Comparison of ENCODE assay signal across 14 cellular contexts in the genomic region with DNA sequence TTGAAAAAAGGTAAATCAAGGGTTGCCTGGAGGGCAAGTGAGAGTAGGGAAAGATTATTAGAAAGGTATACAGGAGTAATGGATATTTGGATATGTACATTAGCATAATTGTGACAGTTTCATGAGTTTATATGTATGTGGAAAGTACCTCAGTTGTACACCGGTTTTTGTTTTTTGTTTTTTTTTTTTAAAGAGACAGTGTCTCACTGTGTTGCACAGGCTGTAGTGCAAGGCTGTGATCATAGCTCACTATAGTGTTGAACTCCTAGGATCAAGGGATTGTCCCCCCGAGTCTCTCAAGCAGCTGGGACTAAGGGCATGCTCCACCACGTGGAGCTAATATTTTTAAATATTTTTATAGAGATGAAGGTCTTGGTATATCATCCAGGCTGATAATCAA. TPM values are rescaled to one million over a fixed set of nuclear protein-coding genes. Genes with fewer than 3 reads are reported as not detected.
A peak's percentile ranks its signal among the peaks of the same experiment; 100 is the strongest.
DNase-seq lines count a peak whose midpoint lies in the region; ATAC-seq, FAIRE-seq and TF ChIP-seq lines count a peak whose summit lies in the region.
"Had no signal": no experiment of that assay in that cellular context is flagged by ENCODE, and none has a peak within 500 bp of the region (broad histone marks: within the 10 kb centered on the region; RNA-seq: fewer than 3 reads in every experiment).

No MANE protein-coding gene starts in this region.

- POLR2A ChIA-PET in HepG2 (lab: Yijun Ruan, JAX): no interaction called here

- in situ Hi-C loops in HepG2 (cut with HindIII; ENCODE audit: extremely low pct_ligation_motif_present, low pct_unique_long_range_greater_than_20kb) (no loop called here), ACHN (cut with HindIII; ENCODE audit: low pct_ligation_motif_present, low pct_unique_long_range_greater_than_20kb, low sequenced_read_pairs) (no loop called here)

- peak overlapping the region; percentile 22; the same call in 1 of the 2 replicates for H3K4me2 ChIP-seq in HepG2 (ENCODE audit: low read depth, low read length)

- H3K9me3 Mint-ChIP-seq in progenitor cell of endocrine pancreas (ENCODE audit: low read depth): no peaks in the 10 kb centered on the region

- TF ChIP-seq EP300 in HepG2 (IDR thresholded peaks at IDR 0.05; ENCODE audit: low read depth in 2 of 2, low read length in 2 of 2) (no peak), HepG2 (CRISPR knock-in tag; IDR thresholded peaks at IDR 0.05; ENCODE audit: borderline replicate concordance) (no peak)

- no peak overlapping the region for H3K4me3 ChIP-seq in HepG2 (replicated peaks in 1 of 3; ENCODE audit: insufficient read depth in 1 of 3, low read depth in 2 of 3, low read length in 3 of 3)
- H3K4me3 ChIP-seq: prostate gland, SJCRH30 had no signal

- no peak for TF ChIP-seq RAD21 in HepG2 (CRISPR knock-in tag; IDR thresholded peaks at IDR 0.05)

- H3K4me1 ChIP-seq in HepG2 (ENCODE audit: insufficient read depth, low read length): peaks cover 27% of the 10 kb centered on the region
- H3K4me1 ChIP-seq: prostate gland, SJCRH30 had no signal

- no peak overlapping the region for H3K9ac ChIP-seq in HepG2 (ENCODE audit: insufficient read depth, low read depth, low read length)

- H3K27ac ChIP-seq in HepG2 (ENCODE audit: extremely low read length, insufficient read depth, low read length): no peak overlapping the region
- H3K27ac ChIP-seq: prostate gland, SJCRH30 had no signal

- intact Hi-C loops in HepG2 (cut with micrococcal nuclease; ENCODE audit: unreplicated experiment) (no loop called here), posterior cingulate gyrus (cut with DNase I) (no loop called here)

- no peak for TF ChIP-seq CTCF in HepG2 (CRISPR knock-in tag; IDR thresholded peaks at IDR 0.05)
- no peak for TF ChIP-seq CTCF in progenitor cell of endocrine pancreas (IDR thresholded peaks at IDR 0.05; ENCODE audit: unreplicated experiment)

- TF ChIP-seq POLR2A in HepG2 (IDR thresholded peaks at IDR 0.05; ENCODE audit: insufficient read depth in 1 of 2, low read depth in 2 of 2, low read length in 2 of 2): no peak

- BruUV-seq in HepG2 (replicated peaks; lab: Mats Ljungman, UMichigan): no TSS peak

- DNase-seq in HepG2 (ENCODE audit: low spot score): no peak
- DNase-seq in posterior cingulate gyrus: no peak
- no peak for DNase-seq in cerebellum (ENCODE audit: low spot score)
- DNase-seq in progenitor cell of endocrine pancreas (ENCODE audit: low spot score, unreplicated experiment): no peak
- DNase-seq in ACHN: no peak
- DNase-seq: activated CD4-positive, CD25-positive, alpha-beta regulatory T cell treated with anti-CD3 and anti-CD28 coated beads, Interleukin-2, amount 50 U/mL, for 72 hours; Caco-2; NCI-H524 treated with DMSO at 0.1 percent for 48 hours; SJCRH30; stimulated activated CD4-positive, alpha-beta T cell treated with anti-CD3 and anti-CD28 coated beads, Interleukin-4, amount 100 ng/mL, for 24 hours had no signal

- no peaks in the 10 kb centered on the region for H3K79me2 ChIP-seq in HepG2 (ENCODE audit: insufficient read depth, low read length)

- no peaks in the 10 kb centered on the region for H3K36me3 Mint-ChIP-seq in progenitor cell of endocrine pancreas (ENCODE audit: insufficient read depth)

- H3K27me3 ChIP-seq in HepG2 (ENCODE audit: control insufficient read depth in 1 of 2, insufficient read depth in 2 of 2, low read length in 2 of 2): no peaks in the 10 kb centered on the region
- H3K27me3 ChIP-seq: SJCRH30 had no signal

- no peak for FAIRE-seq in HepG2 (lab: Jason Lieb, UNC)

- H3K36me3 ChIP-seq in HepG2 (replicated peaks in 1 of 2; ENCODE audit: control insufficient read depth in 1 of 2, insufficient read depth in 2 of 2, low read length in 2 of 2): no peaks in the 10 kb centered on the region
- H3K36me3 ChIP-seq: prostate gland, SJCRH30 had no signal

- no peak overlapping the region for H3K4me3 Mint-ChIP-seq in progenitor cell of endocrine pancreas (ENCODE audit: low read depth)

- 0% methylated on average over 3 of the region's 3 CpGs for WGBS in HepG2 (ENCODE audit: low lambda C conversion rate)

- no peak overlapping the region for H2AFZ ChIP-seq in HepG2 (ENCODE audit: low read length)

- CTCF ChIA-PET in HepG2 (lab: Yijun Ruan, JAX; ENCODE audit: low intra/inter-chr PET ratio, low total read pairs): no interaction called here

- ATAC-seq in GM19395 (IDR thresholded peaks at IDR 0.05; ENCODE audit: unreplicated experiment) (peak; percentile 33), HG02610 (IDR thresholded peaks at IDR 0.05; ENCODE audit: unreplicated experiment) (peak; percentile 21), HG03175 (IDR thresholded peaks at IDR 0.05; ENCODE audit: unreplicated experiment) (peak; percentile 17), HepG2 (peak; percentile 19; the same call in 1 of the 3 replicates)

- no peak overlapping the region for H3K27ac Mint-ChIP-seq in progenitor cell of endocrine pancreas

- H3K4me1 Mint-ChIP-seq in progenitor cell of endocrine pancreas (ENCODE audit: low read depth): peaks cover 4% of the 10 kb centered on the region

- H3K9me3 ChIP-seq in HepG2 (ENCODE audit: low read length): no peaks in the 10 kb centered on the region
- H3K9me3 ChIP-seq: prostate gland, SJCRH30 had no signal

- H4K20me1 ChIP-seq in HepG2 (ENCODE audit: insufficient read depth, low read length): no peaks in the 10 kb centered on the region

- no peaks in the 10 kb centered on the region for H3K27me3 Mint-ChIP-seq in progenitor cell of endocrine pancreas

TF ChIP-seq in HepG2, 621 proteins besides CTCF, POLR2A, EP300 and RAD21 (continues in another document):
- no peak for TF ChIP-seq ERF (CRISPR knock-in tag; IDR thresholded peaks at IDR 0.05)
- no peak for TF ChIP-seq RCOR2 (CRISPR knock-in tag; IDR thresholded peaks at IDR 0.05)
- TF ChIP-seq, protein P1, sequence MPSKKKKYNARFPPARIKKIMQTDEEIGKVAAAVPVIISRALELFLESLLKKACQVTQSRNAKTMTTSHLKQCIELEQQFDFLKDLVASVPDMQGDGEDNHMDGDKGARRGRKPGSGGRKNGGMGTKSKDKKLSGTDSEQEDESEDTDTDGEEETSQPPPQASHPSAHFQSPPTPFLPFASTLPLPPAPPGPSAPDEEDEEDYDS (CRISPR knock-in tag; IDR thresholded peaks at IDR 0.05): no peak
- TF ChIP-seq ZKSCAN5 (CRISPR knock-in tag; IDR thresholded peaks at IDR 0.05): no peak
- TF ChIP-seq HOXA5 (CRISPR knock-in tag; IDR thresholded peaks at IDR 0.05): no peak
- TF ChIP-seq, protein P2, sequence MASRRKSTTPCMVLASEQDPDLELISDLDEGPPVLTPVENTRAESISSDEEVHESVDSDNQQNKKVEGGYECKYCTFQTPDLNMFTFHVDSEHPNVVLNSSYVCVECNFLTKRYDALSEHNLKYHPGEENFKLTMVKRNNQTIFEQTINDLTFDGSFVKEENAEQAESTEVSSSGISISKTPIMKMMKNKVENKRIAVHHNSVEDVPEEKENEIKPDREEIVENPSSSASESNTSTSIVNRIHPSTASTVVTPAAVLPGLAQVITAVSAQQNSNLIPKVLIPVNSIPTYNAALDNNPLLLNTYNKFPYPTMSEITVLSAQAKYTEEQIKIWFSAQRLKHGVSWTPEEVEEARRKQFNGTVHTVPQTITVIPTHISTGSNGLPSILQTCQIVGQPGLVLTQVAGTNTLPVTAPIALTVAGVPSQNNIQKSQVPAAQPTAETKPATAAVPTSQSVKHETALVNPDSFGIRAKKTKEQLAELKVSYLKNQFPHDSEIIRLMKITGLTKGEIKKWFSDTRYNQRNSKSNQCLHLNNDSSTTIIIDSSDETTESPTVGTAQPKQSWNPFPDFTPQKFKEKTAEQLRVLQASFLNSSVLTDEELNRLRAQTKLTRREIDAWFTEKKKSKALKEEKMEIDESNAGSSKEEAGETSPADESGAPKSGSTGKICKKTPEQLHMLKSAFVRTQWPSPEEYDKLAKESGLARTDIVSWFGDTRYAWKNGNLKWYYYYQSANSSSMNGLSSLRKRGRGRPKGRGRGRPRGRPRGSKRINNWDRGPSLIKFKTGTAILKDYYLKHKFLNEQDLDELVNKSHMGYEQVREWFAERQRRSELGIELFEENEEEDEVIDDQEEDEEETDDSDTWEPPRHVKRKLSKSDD (CRISPR knock-in tag; IDR thresholded peaks at IDR 0.05; ENCODE audit: low read depth): no peak

RNA-seq across cellular contexts. Expression of a gene that starts 15.3 kb away (rescaled TPM):
- 0.13 and 0.36 TPM in 2 replicates for total RNA-seq in HepG2 (2016; rRNA removed; fragmentation: Illumina TruSeq; extraction: Trizol)
- not detected in 2 replicates for total RNA-seq in HepG2 (2016; cell fraction: cytosol; rRNA removed; fragmentation: Illumina TruSeq; extraction: Trizol; ENCODE audit: low read depth)
- total RNA-seq in HepG2 (2016; cell fraction: insoluble cytoplasmic fraction; rRNA removed; fragmentation: Illumina TruSeq; extraction: Trizol): 0.22 and 0.25 TPM in 2 replicates
- not detected in 2 replicates for total RNA-seq in HepG2 (2016; cell fraction: membrane; rRNA removed; fragmentation: Illumina TruSeq; extraction: Trizol)
- total RNA-seq in HepG2 (2016; cell fraction: nucleus; rRNA removed; fragmentation: Illumina TruSeq; extraction: Trizol): not detected in 2 replicates
- 0.24 and 0.38 TPM in 2 replicates for polyA plus RNA-seq in HepG2 (2011; rRNA removed)
- 0.06 and 0.12 TPM in 2 replicates for polyA plus RNA-seq in HepG2 (2011; cell fraction: cytosol; rRNA removed)
- polyA plus RNA-seq in HepG2 (2011; cell fraction: nucleus; rRNA removed): 0.21 and 0.23 TPM in 2 replicates
- polyA plus RNA-seq in HepG2 (2012): 0.36 and 0.55 TPM in 2 replicates
- polyA plus RNA-seq in HepG2 (2016; cell fraction: cytosol; fragmentation: Illumina TruSeq; extraction: Trizol; ENCODE audit: low read depth): 0.19 TPM in 1 of 2 replicates, not detected in the other
- polyA plus RNA-seq in HepG2 (2016; cell fraction: insoluble cytoplasmic fraction; fragmentation: Illumina TruSeq; extraction: Trizol; ENCODE audit: low read depth): 0.24 and 0.35 TPM in 2 replicates
- polyA plus RNA-seq in HepG2 (2016; cell fraction: membrane; fragmentation: Illumina TruSeq; extraction: Trizol; ENCODE audit: low read depth): 0.15 TPM in 1 of 2 replicates, not detected in the other
- not detected in 2 replicates for polyA plus RNA-seq in HepG2 (2016; cell fraction: nucleus; fragmentation: Illumina TruSeq; extraction: Trizol; ENCODE audit: insufficient read depth, low read depth)
- 0.32 and 0.77 TPM in 2 replicates for polyA minus RNA-seq in HepG2 (2011; rRNA and poly(A)+ RNA removed; ENCODE audit: low replicate concordance)
- not detected in 2 replicates for polyA minus RNA-seq in HepG2 (2011; cell fraction: cytosol; rRNA and poly(A)+ RNA removed)
- polyA minus RNA-seq in HepG2 (2011; cell fraction: nucleus; rRNA and poly(A)+ RNA removed): 0.75 TPM in 1 of 2 replicates, not detected in the other
- total RNA-seq in cerebellum: 10.7 TPM
- total RNA-seq in progenitor cell of endocrine pancreas: 2.0 and 3.4 TPM in 2 replicates
- total RNA-seq: SJCRH30 had no signal
